15 cellular contexts compared by ENCODE assay signal in genomic region chr19:15291666-15292065, GRCh38. TPM values are rescaled to one million over a fixed set of nuclear protein-coding genes. Genes with fewer than 3 reads are reported as not detected.
DNase-seq lines count a peak whose midpoint lies in the region; ATAC-seq and TF ChIP-seq lines count a peak whose summit lies in the region.
"Had no signal": no experiment of that assay in that cellular context is flagged by ENCODE, and none has a peak within 500 bp of the region (broad histone marks: within the 10 kb centered on the region; RNA-seq: fewer than 3 reads in every experiment).

No MANE protein-coding gene starts in this region.

- H3K27ac Mint-ChIP-seq in stimulated activated naive CD8-positive, alpha-beta T cell treated with anti-CD3 and anti-CD28 coated beads, Interleukin-15, Interleukin-2, amounts not matched to agents 100 ng/mL and 50 ng/mL, for 24 hours, result peak overlapping the region; percentile 87
- peak overlapping the region; percentile 45 to 62 for H3K27ac Mint-ChIP-seq in T-cell

- H2AK5ac ChIP-seq in neuronal stem cell (ENCODE audit: low read depth, low read length), result no peak overlapping the region

- WGBS in neuronal stem cell (ENCODE audit: extremely low coverage in 2 of 2, insufficient read length in 2 of 2, insufficient replicate concordance in 1 of 2), 2 donors, result no CpG with 5 or more reads among the region's 4 CpGs

- H3K27ac ChIP-seq in neuronal stem cell (replicated peaks; ENCODE audit: low read length), result no peak overlapping the region
- H3K27ac ChIP-seq: foreskin keratinocyte, SJCRH30 had no signal

- H3K79me1 ChIP-seq in neuronal stem cell (ENCODE audit: low read depth, low read length), result peaks cover 12% of the 10 kb centered on the region

- H3K36me3 ChIP-seq in neuronal stem cell (replicated peaks in 1 of 2; ENCODE audit: control insufficient read depth in 2 of 2, insufficient read depth in 2 of 2, low read length in 2 of 2), result peaks cover 4 to 40% of the 10 kb centered on the region in 2 donors

- no peak for ATAC-seq in stimulated activated naive CD8-positive, alpha-beta T cell treated with anti-CD3 and anti-CD28 coated beads, Interleukin-15, Interleukin-2, amounts not matched to agents 100 U/mL and 50 U/mL, for 24 hours
- ATAC-seq in T-cell (replicated peaks in 1 of 4), result no peak

- H4K8ac ChIP-seq in neuronal stem cell (ENCODE audit: low read depth, low read length), result no peak overlapping the region

- no peak overlapping the region for H2BK120ac ChIP-seq in neuronal stem cell (ENCODE audit: low read depth, low read length)

- CTCF ChIA-PET in T-cell (lab: Charles Lee), result interaction anchor here in 1 of 2 donors (0.7 kb wide), 1 partner anchor 956 kb away, joined by 3 read pairs; no protein-coding TSS in a partner anchor

- H2BK15ac ChIP-seq in neuronal stem cell (ENCODE audit: low read length), result no peak overlapping the region

- no peak overlapping the region for H3K23ac ChIP-seq in neuronal stem cell (ENCODE audit: low read depth, low read length, poor library complexity)

- H3K9me3 ChIP-seq in neuronal stem cell (replicated peaks in 1 of 2; ENCODE audit: control insufficient read depth in 2 of 2, insufficient read depth in 1 of 2, low read depth in 1 of 2, low read length in 2 of 2), result no peaks in the 10 kb centered on the region
- H3K9me3 ChIP-seq: SJCRH30 had no signal

- no peak for TF ChIP-seq POLR2A in erythroblast (IDR thresholded peaks at IDR 0.05; ENCODE audit: low read length)

- no peak overlapping the region for H2BK5ac ChIP-seq in neuronal stem cell (ENCODE audit: low read length)

- POLR2A ChIA-PET in T-cell (lab: Charles Lee), result interaction anchor here (0.7 to 1.0 kb wide), 4 partner anchors 8 to 37 kb away, joined by 3 to 7 read pairs (median 4); no protein-coding TSS in a partner anchor

- peaks cover 14% of the 10 kb centered on the region for H3K36me3 Mint-ChIP-seq in stimulated activated naive CD8-positive, alpha-beta T cell treated with anti-CD3 and anti-CD28 coated beads, Interleukin-15, Interleukin-2, amounts not matched to agents 100 ng/mL and 50 ng/mL, for 24 hours (ENCODE audit: low read depth)
- peaks cover 7% of the 10 kb centered on the region for H3K36me3 Mint-ChIP-seq in T-cell

- no peaks in the 10 kb centered on the region for H3K27me3 Mint-ChIP-seq in stimulated activated naive CD8-positive, alpha-beta T cell treated with anti-CD3 and anti-CD28 coated beads, Interleukin-15, Interleukin-2, amounts not matched to agents 100 ng/mL and 50 ng/mL, for 24 hours
- no peaks in the 10 kb centered on the region for H3K27me3 Mint-ChIP-seq in T-cell

- H3K4me3 Mint-ChIP-seq in stimulated activated naive CD8-positive, alpha-beta T cell treated with anti-CD3 and anti-CD28 coated beads, Interleukin-15, Interleukin-2, amounts not matched to agents 100 ng/mL and 50 ng/mL, for 24 hours, result peak overlapping the region; percentile 33
- H3K4me3 Mint-ChIP-seq in T-cell, result peak overlapping the region in 1 of 3 donors; percentile 72

- H2AFZ ChIP-seq in neuronal stem cell (ENCODE audit: low read length), result no peak overlapping the region

- H3K4me1 Mint-ChIP-seq in stimulated activated naive CD8-positive, alpha-beta T cell treated with anti-CD3 and anti-CD28 coated beads, Interleukin-15, Interleukin-2, amounts not matched to agents 100 ng/mL and 50 ng/mL, for 24 hours (ENCODE audit: low read depth), result peaks cover 99% of the 10 kb centered on the region
- peaks cover 96 to 98% (median 97%) of the 10 kb centered on the region in 3 donors for H3K4me1 Mint-ChIP-seq in T-cell

- H3K14ac ChIP-seq in neuronal stem cell (ENCODE audit: low read length), result no peak overlapping the region

- no peak overlapping the region for H3K4ac ChIP-seq in neuronal stem cell (ENCODE audit: low read length)

- no peak overlapping the region for H2BK12ac ChIP-seq in neuronal stem cell (ENCODE audit: low read length)

- H3K4me1 ChIP-seq in neuronal stem cell (ENCODE audit: control insufficient read depth in 2 of 2, insufficient read depth in 1 of 2, low read depth in 1 of 2, low read length in 2 of 2), result peaks cover 3 to 15% of the 10 kb centered on the region in 2 donors

- no peak overlapping the region for H3K4me3 ChIP-seq in neuronal stem cell (ENCODE audit: low read length in 2 of 2)
- H3K4me3 ChIP-seq: SJCRH30 had no signal

- TF ChIP-seq CTCF in GM10266 (IDR thresholded peaks at IDR 0.05; ENCODE audit: control insufficient read depth, insufficient read depth, low read depth, missing control alignments), result no peak

- no peak overlapping the region for H3K18ac ChIP-seq in neuronal stem cell (ENCODE audit: low read length)

- DNase-seq in stimulated activated naive CD8-positive, alpha-beta T cell treated with anti-CD3 and anti-CD28 coated beads, Interleukin-15, Interleukin-2, amounts not matched to agents 100 U/mL and 50 U/mL, for 24 hours, result no peak
- no peak for DNase-seq in T-cell
- peak; percentile 29 to 33 for DNase-seq in erythroblast (lab: John Stamatoyannopoulos, UW)
- no peak for DNase-seq in SHP77 treated with DMSO at 0.1 percent for 48 hours (lab: John Stamatoyannopoulos, UW)
- no peak for DNase-seq in neuronal stem cell (ENCODE audit: low spot score)
- no peak for DNase-seq in GM10266 (ENCODE audit: extremely low spot score)
- no peak for DNase-seq in amniotic stem cell (lab: John Stamatoyannopoulos, UW)
- DNase-seq: activated CD4-positive, alpha-beta T cell treated with anti-CD3 and anti-CD28 coated beads for 48 hours; activated naive CD4-positive, alpha-beta T cell; SJCRH30; stimulated activated CD4-positive, alpha-beta T cell treated with anti-CD3 and anti-CD28 coated beads, Interleukin-2, amount 100 ng/mL, for 48 hours; stimulated activated naive CD4-positive, alpha-beta T cell had no signal

- H3K4me2 ChIP-seq in neuronal stem cell (ENCODE audit: insufficient read depth, low read length, poor library complexity, severe bottlenecking), result no peak overlapping the region

- H4K91ac ChIP-seq in neuronal stem cell (ENCODE audit: low read depth, low read length, poor library complexity), result no peak overlapping the region

- H3K9ac ChIP-seq in neuronal stem cell (ENCODE audit: low read depth, low read length, poor library complexity), result no peak overlapping the region

- no peaks in the 10 kb centered on the region for H3K9me3 Mint-ChIP-seq in stimulated activated naive CD8-positive, alpha-beta T cell treated with anti-CD3 and anti-CD28 coated beads, Interleukin-15, Interleukin-2, amounts not matched to agents 100 ng/mL and 50 ng/mL, for 24 hours
- no peaks in the 10 kb centered on the region for H3K9me3 Mint-ChIP-seq in T-cell

- H3K27me3 ChIP-seq in neuronal stem cell (ENCODE audit: control insufficient read depth in 3 of 3, insufficient read depth in 3 of 3, low read depth in 1 of 3, low read length in 3 of 3), result no peaks in the 10 kb centered on the region
- H3K27me3 ChIP-seq: foreskin keratinocyte, SJCRH30 had no signal

RNA-seq across cellular contexts. Expression of gene BRD4, which starts 40.7 kb away (rescaled TPM):
- 100 to 1,000 TPM; 115 to 154 (median 139) TPM for total RNA-seq in T-cell
- 82.1 TPM for polyA plus RNA-seq in neuronal stem cell (2013, experiment 1 of 2)
- 88.1 TPM for polyA plus RNA-seq in neuronal stem cell (2013, experiment 2 of 2)

RNA-seq across cellular contexts. Expression of gene EPHX3, which starts 59.4 kb away (rescaled TPM):
- total RNA-seq in T-cell, result under 1 TPM in 1 of 5 donors, not detected in 4; 0.23 TPM
- polyA plus RNA-seq in neuronal stem cell (2013, experiment 1 of 2), result 1.1 TPM
- polyA plus RNA-seq in neuronal stem cell (2013, experiment 2 of 2), result 1.1 TPM
- total RNA-seq: dermis microvascular lymphatic vessel endothelial cell, foreskin keratinocyte, SJCRH30 had no signal

Comparison
In these comparisons a context has a peak if more than half of its experiments do, and no peak if none do; other contexts are left out.
1. DNase-seq: peak in erythroblast (2 of 2); none in stimulated activated naive CD8-positive, alpha-beta T cell treated with anti-CD3 and anti-CD28 coated beads, Interleukin-15, Interleukin-2, amounts not matched to agents 100 U/mL and 50 U/mL, for 24 hours (single experiment), T-cell (0 of 34), SHP77 treated with DMSO at 0.1 percent for 48 hours (single experiment), neuronal stem cell (single experiment), GM10266 (single experiment) and amniotic stem cell (single experiment).